ENCODE assay signal across 8 cellular contexts in genomic region chr7:100604976-100605911, GRCh38. TPM values are rescaled to one million over a fixed set of nuclear protein-coding genes. Genes with fewer than 3 reads are reported as not detected.
DNase-seq lines count a peak whose midpoint lies in the region; ATAC-seq and TF ChIP-seq lines count a peak whose summit lies in the region.

No MANE protein-coding gene starts in this region.

- H3K4me3 ChIP-seq in Peyer's patch (peak overlapping the region; percentile 65 to 75 (median 65)), mesenchymal stem cell (ENCODE audit: insufficient read depth in 1 of 2, low read depth in 1 of 2, low read length in 2 of 2) (peak overlapping the region; percentile 57 to 73), tibial nerve (peak overlapping the region; percentile 60 to 85 (median 74))

- H3K4me1 ChIP-seq in Peyer's patch (peaks cover 0 to 37% (median 6%) of the 10 kb centered on the region in 4 donors), mesenchymal stem cell (ENCODE audit: control insufficient read depth, insufficient read depth, low read depth, low read length) (peaks cover 40% of the 10 kb centered on the region), tibial nerve (peaks cover 0 to 58% (median 8%) of the 10 kb centered on the region in 4 donors)

- peaks cover 5% of the 10 kb centered on the region for H3K36me3 Mint-ChIP-seq in central memory CD8-positive, alpha-beta T cell (ENCODE audit: insufficient read depth)

- TF ChIP-seq POLR2A in Peyer's patch (IDR thresholded peaks at IDR 0.05) (no peak), tibial nerve (IDR thresholded peaks at IDR 0.05) (no peak)

- H3K27ac Mint-ChIP-seq in central memory CD8-positive, alpha-beta T cell (ENCODE audit: low read depth) = no peak overlapping the region

- peak overlapping the region; percentile 66 for H2BK120ac ChIP-seq in mesenchymal stem cell (ENCODE audit: low read depth, low read length)

- H3K4ac ChIP-seq in mesenchymal stem cell (ENCODE audit: low read depth in 1 of 2, low read length in 2 of 2) = peak overlapping the region in 1 of 2 experiments; percentile 67

- H2BK5ac ChIP-seq in mesenchymal stem cell (ENCODE audit: low read depth, low read length, poor library complexity, severe bottlenecking) = no peak overlapping the region

- no peak overlapping the region for H2AFZ ChIP-seq in mesenchymal stem cell (ENCODE audit: low read depth, low read length)

- peak; percentile 20 for ATAC-seq in central memory CD8-positive, alpha-beta T cell (replicated peaks; ENCODE audit: extremely low read depth, poor library complexity, severe bottlenecking)

- peak overlapping the region; percentile 93 for H3K4me2 ChIP-seq in mesenchymal stem cell (ENCODE audit: low read length, poor library complexity, severe bottlenecking)

- TF ChIP-seq EP300 in tibial nerve (IDR thresholded peaks at IDR 0.05) = no peak

- H3K36me3 ChIP-seq in Peyer's patch (no peaks in the 10 kb centered on the region), mesenchymal stem cell (ENCODE audit: control insufficient read depth in 1 of 2, insufficient read depth in 2 of 2, low read depth in 1 of 2, low read length in 2 of 2) (peaks cover 5 to 35% of the 10 kb centered on the region in 2 experiments), tibial nerve (peaks cover 0 to 4% (median 0%) of the 10 kb centered on the region in 3 donors)

- peak overlapping the region; percentile 67 for H3K9ac ChIP-seq in mesenchymal stem cell (ENCODE audit: low read length)

- H3K79me1 ChIP-seq in mesenchymal stem cell (replicated peaks; ENCODE audit: low read length, poor library complexity, severe bottlenecking) = peaks cover 2% of the 10 kb centered on the region

- H2AK5ac ChIP-seq in mesenchymal stem cell (ENCODE audit: low read length, severe bottlenecking) = no peak overlapping the region

- H3K9me3 ChIP-seq in Peyer's patch (no peaks in the 10 kb centered on the region), mesenchymal stem cell (ENCODE audit: control insufficient read depth, low read length) (no peaks in the 10 kb centered on the region), tibial nerve (no peaks in the 10 kb centered on the region)

- no peak overlapping the region for H2BK12ac ChIP-seq in mesenchymal stem cell (ENCODE audit: low read length in 2 of 2)

- H3K27me3 Mint-ChIP-seq in central memory CD8-positive, alpha-beta T cell = no peaks in the 10 kb centered on the region

- H3K23ac ChIP-seq in mesenchymal stem cell (ENCODE audit: low read length in 2 of 2) = peak overlapping the region in 1 of 2 experiments; percentile 53

- peak overlapping the region; percentile 85 for H3K4me3 Mint-ChIP-seq in central memory CD8-positive, alpha-beta T cell

- H2BK15ac ChIP-seq in mesenchymal stem cell (ENCODE audit: low read depth, poor library complexity, severe bottlenecking) = peak overlapping the region; percentile 46

- peaks cover 17% of the 10 kb centered on the region for H3K4me1 Mint-ChIP-seq in central memory CD8-positive, alpha-beta T cell

- no peak overlapping the region for H4K91ac ChIP-seq in mesenchymal stem cell (ENCODE audit: low read length)

- peak overlapping the region in 1 of 2 experiments; percentile 79 for H3K18ac ChIP-seq in mesenchymal stem cell (ENCODE audit: low read depth in 1 of 2, low read length in 2 of 2)

- peak overlapping the region; percentile 74 to 86 (median 82) for H3K27ac ChIP-seq in Peyer's patch
- H3K27ac ChIP-seq in mesenchymal stem cell (ENCODE audit: low read length, poor library complexity, severe bottlenecking) = no peak overlapping the region
- H3K27ac ChIP-seq in tibial nerve = peak overlapping the region; percentile 70 to 91 (median 86)

- no peak for TF ChIP-seq CTCF in Peyer's patch (IDR thresholded peaks at IDR 0.05)
- TF ChIP-seq CTCF in tibial nerve (IDR thresholded peaks at IDR 0.05) = no peak

- DNase-seq in D341Med (ENCODE audit: low spot score) (peak; percentile 55), Peyer's patch (peak; percentile 36 to 71 (median 69)), mesenchymal stem cell (peak; percentile 40), tibial nerve (ENCODE audit: low spot score in 2 of 2) (no peak), superior temporal gyrus (ENCODE audit: extremely low spot score) (no peak), cerebellar nuclear complex (lab: John Stamatoyannopoulos, UW) (no peak), NCI-H446 treated with DMSO at 0.1 percent for 48 hours (lab: John Stamatoyannopoulos, UW) (no peak)
- no peak for DNase-seq in central memory CD8-positive, alpha-beta T cell (ENCODE audit: low spot score in 2 of 2)

- WGBS in mesenchymal stem cell = 37% methylated on average over 68 of the region's 68 CpGs
- WGBS in tibial nerve, 2 donors = 8 to 14% methylated on average over 49 to 56 of the region's 68 CpGs

- peak overlapping the region in 1 of 2 experiments; percentile 53 for H3K14ac ChIP-seq in mesenchymal stem cell (ENCODE audit: low read length in 2 of 2)

- no peaks in the 10 kb centered on the region for H3K27me3 ChIP-seq in Peyer's patch
- no peaks in the 10 kb centered on the region for H3K27me3 ChIP-seq in mesenchymal stem cell (ENCODE audit: control insufficient read depth in 1 of 2, insufficient read depth in 1 of 2, low read length in 2 of 2)
- H3K27me3 ChIP-seq in tibial nerve = no peaks in the 10 kb centered on the region

- H4K8ac ChIP-seq in mesenchymal stem cell (ENCODE audit: low read length) = no peak overlapping the region

- H3K9me3 Mint-ChIP-seq in central memory CD8-positive, alpha-beta T cell = no peaks in the 10 kb centered on the region

RNA-seq across cellular contexts. Expression of gene PCOLCE, which starts 3.1 kb away (rescaled TPM):
- total RNA-seq in Peyer's patch (10 to 100 TPM in 2 of 4 donors, 1 to 10 TPM in 2; 1.8 to 53.6 (median 9.8) TPM), tibial nerve (100 to 1,000 TPM in 3 of 4 donors, 10 to 100 TPM in 1; 55.9 to 155 (median 125) TPM)
- 255 TPM for polyA plus RNA-seq in mesenchymal stem cell (2013, experiment 1 of 2)
- polyA plus RNA-seq in mesenchymal stem cell (2013, experiment 2 of 2) = 254 TPM

RNA-seq across cellular contexts. Expression of gene MOSPD3, which starts 7.1 kb away (rescaled TPM):
- total RNA-seq in Peyer's patch (10 to 100 TPM in 1 of 4 donors, 1 to 10 TPM in 3; 5.0 to 14.2 (median 7.3) TPM), tibial nerve (10 to 100 TPM in 3 of 4 donors, 1 to 10 TPM in 1; 9.4 to 31.2 (median 24.3) TPM)
- 25.6 TPM for polyA plus RNA-seq in mesenchymal stem cell (2013, experiment 1 of 2)
- 23.4 TPM for polyA plus RNA-seq in mesenchymal stem cell (2013, experiment 2 of 2)

RNA-seq across cellular contexts. Expression of gene FBXO24, which starts 19.1 kb away (rescaled TPM):
- 1 to 10 TPM in 2 of 4 donors, not detected in 2; 1.1 to 2.8 TPM for total RNA-seq in Peyer's patch
- 0.37 TPM for polyA plus RNA-seq in mesenchymal stem cell (2013, experiment 1 of 2)
- polyA plus RNA-seq in mesenchymal stem cell (2013, experiment 2 of 2) = 0.33 TPM
- 1 to 10 TPM in 1 of 4 donors, under 1 TPM in 2, not detected in 1; 0.30 to 2.2 (median 0.84) TPM for total RNA-seq in tibial nerve

RNA-seq across cellular contexts. Expression of gene LRCH4, which starts 19.3 kb away (rescaled TPM):
- total RNA-seq in Peyer's patch (100 to 1,000 TPM in 3 of 4 donors, 10 to 100 TPM in 1; 76.7 to 232 (median 156) TPM), tibial nerve (100 to 1,000 TPM; 135 to 174 (median 170) TPM)
- polyA plus RNA-seq in mesenchymal stem cell (2013, experiment 1 of 2) = 72.6 TPM
- 68.0 TPM for polyA plus RNA-seq in mesenchymal stem cell (2013, experiment 2 of 2)

RNA-seq across cellular contexts. Expression of gene SAP25, which starts 31.5 kb away (rescaled TPM):
- total RNA-seq in Peyer's patch = 10 to 100 TPM in 3 of 4 donors, 1 to 10 TPM in 1; 2.5 to 18.2 (median 13.4) TPM
- 1.9 TPM for polyA plus RNA-seq in mesenchymal stem cell (2013, experiment 1 of 2)
- polyA plus RNA-seq in mesenchymal stem cell (2013, experiment 2 of 2) = 1.4 TPM
- total RNA-seq in tibial nerve = 1 to 10 TPM; 2.4 to 8.4 (median 4.6) TPM

Comparison
In these comparisons a context has a peak if more than half of its experiments do, and no peak if none do; other contexts are left out.
1. DNase-seq: peak in D341Med (single experiment), Peyer's patch (3 of 3) and mesenchymal stem cell (single experiment); none in central memory CD8-positive, alpha-beta T cell (0 of 2), tibial nerve (0 of 2), superior temporal gyrus (single experiment), cerebellar nuclear complex (0 of 2) and NCI-H446 treated with DMSO at 0.1 percent for 48 hours (single experiment).
2. Peak in every context shown above with its lines, with median percentiles within 50 percentile points of each other: H3K4me3 ChIP-seq.